ENCODE assay signal across 25 cellular contexts in the genomic region with DNA sequence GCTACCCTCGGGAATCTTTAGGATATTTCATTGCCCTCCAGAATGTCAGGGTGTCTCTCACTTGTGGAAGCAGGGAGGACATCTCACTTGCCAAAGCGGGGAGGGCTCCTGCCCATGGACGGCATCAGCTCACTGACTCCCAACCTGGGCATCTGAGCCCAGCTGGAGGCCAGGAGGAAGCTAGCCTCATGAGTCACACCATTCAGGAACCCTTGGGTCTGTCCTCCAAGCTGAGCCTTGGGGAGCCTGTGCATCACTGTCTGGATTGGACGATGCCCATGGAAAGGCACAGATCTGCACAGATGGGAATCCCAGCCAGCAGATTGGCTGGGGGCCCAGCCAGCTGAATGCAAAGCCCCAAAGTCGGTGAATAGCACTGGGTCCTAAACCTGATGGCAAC. TPM values are rescaled to one million over a fixed set of nuclear protein-coding genes. Genes with fewer than 3 reads are reported as not detected.
"Had no signal": no experiment of that assay in that cellular context is flagged by ENCODE, and none has a peak within 500 bp of the region (broad histone marks: within the 10 kb centered on the region; RNA-seq: fewer than 3 reads in every experiment).

No MANE protein-coding gene starts in this region.

- H3K9me3 ChIP-seq: transverse colon had no signal

- H3K27ac Mint-ChIP-seq: activated CD4-positive, alpha-beta T cell treated with anti-CD3 and anti-CD28 coated beads for 36 hours; mesothelial cell of epicardium; naive thymus-derived CD8-positive, alpha-beta T cell; stimulated activated naive CD8-positive, alpha-beta T cell treated with anti-CD3 and anti-CD28 coated beads, Interleukin-15, amount 100 ng/mL, for 72 hours had no signal

- H3K27ac ChIP-seq: heart right ventricle, left lung, neural progenitor cell, psoas muscle, right atrium auricular region, transverse colon, uterus had no signal

- H3K4me1 ChIP-seq: heart right ventricle, left lung, psoas muscle, transverse colon, uterus had no signal

- ATAC-seq: activated CD4-positive, alpha-beta T cell treated with anti-CD3 and anti-CD28 coated beads for 36 hours; left lung; naive thymus-derived CD8-positive, alpha-beta T cell; psoas muscle; stimulated activated naive CD8-positive, alpha-beta T cell treated with anti-CD3 and anti-CD28 coated beads, Interleukin-15, amount 100 ng/mL, for 72 hours had no signal

- H2AFZ ChIP-seq: neural progenitor cell had no signal

- H3K4me2 ChIP-seq: neural progenitor cell had no signal

- H3K4me3 Mint-ChIP-seq: activated CD4-positive, alpha-beta T cell treated with anti-CD3 and anti-CD28 coated beads for 36 hours; mesothelial cell of epicardium; naive thymus-derived CD8-positive, alpha-beta T cell; stimulated activated naive CD8-positive, alpha-beta T cell treated with anti-CD3 and anti-CD28 coated beads, Interleukin-15, amount 100 ng/mL, for 72 hours had no signal

- DNase-seq: activated CD4-positive, alpha-beta T cell treated with anti-CD3 and anti-CD28 coated beads for 36 hours; activated CD4-positive, alpha-beta T cell treated with anti-CD3 and anti-CD28 coated beads, Interleukin-2, amount 50 U/mL, for 4 hours; activated CD8-positive, alpha-beta memory T cell treated with anti-CD3 and anti-CD28 coated beads for 24 hours; activated CD8-positive, alpha-beta memory T cell treated with anti-CD3 and anti-CD28 coated beads, Interleukin-2, amount 50 U/mL, for 4 hours; activated naive CD4-positive, alpha-beta T cell treated with Interleukin-2 at 50 U/mL for 16 hours; amygdala; effector CD4-positive, alpha-beta T cell; heart right ventricle; mammary epithelial cell; naive thymus-derived CD8-positive, alpha-beta T cell; stimulated activated CD4-positive, alpha-beta T cell treated with anti-CD3 and anti-CD28 coated beads, Interleukin-1b, Interleukin-23, amount 100 ng/mL, for 48 hours; stimulated activated naive CD8-positive, alpha-beta T cell treated with anti-CD3 and anti-CD28 coated beads, Interleukin-15, amount 100 ng/mL, for 72 hours; T-helper 9 cell; transverse colon had no signal

- H3K36me3 Mint-ChIP-seq: mesothelial cell of epicardium; naive thymus-derived CD8-positive, alpha-beta T cell had no signal

- H3K4me1 Mint-ChIP-seq: activated CD4-positive, alpha-beta T cell treated with anti-CD3 and anti-CD28 coated beads for 36 hours; mesothelial cell of epicardium; stimulated activated naive CD8-positive, alpha-beta T cell treated with anti-CD3 and anti-CD28 coated beads, Interleukin-15, amount 100 ng/mL, for 72 hours had no signal

- H3K27me3 ChIP-seq: right atrium auricular region, uterus had no signal

- H3K4me3 ChIP-seq: heart right ventricle, left lung, neural progenitor cell, psoas muscle, right atrium auricular region, transverse colon, uterus had no signal

- H3K36me3 ChIP-seq: heart right ventricle, left lung, neural progenitor cell, right atrium auricular region, transverse colon, uterus had no signal

RNA-seq across cellular contexts. Expression of a gene that starts 25.2 kb away (rescaled TPM):
- total RNA-seq: activated CD4-positive, alpha-beta T cell treated with anti-CD3 and anti-CD28 coated beads for 36 hours; epithelial cell of proximal tubule; fibroblast of villous mesenchyme; heart right ventricle; mammary epithelial cell; naive thymus-derived CD8-positive, alpha-beta T cell; osteocyte; psoas muscle; right atrium auricular region; T-helper 1 cell treated with Interleukin-12 subunit alpha and Interleukin-12 subunit beta and Interleukin-4 antibody, amounts not matched to agents 30 ng/mL and 1 ng/mL, for 36 hours; temporal lobe; transverse colon; uterus had no signal
- polyA plus RNA-seq: heart right ventricle; naive thymus-derived CD8-positive, alpha-beta T cell; psoas muscle had no signal
